Comparison of ENCODE assay signal across 32 cellular contexts in the genomic region with DNA sequence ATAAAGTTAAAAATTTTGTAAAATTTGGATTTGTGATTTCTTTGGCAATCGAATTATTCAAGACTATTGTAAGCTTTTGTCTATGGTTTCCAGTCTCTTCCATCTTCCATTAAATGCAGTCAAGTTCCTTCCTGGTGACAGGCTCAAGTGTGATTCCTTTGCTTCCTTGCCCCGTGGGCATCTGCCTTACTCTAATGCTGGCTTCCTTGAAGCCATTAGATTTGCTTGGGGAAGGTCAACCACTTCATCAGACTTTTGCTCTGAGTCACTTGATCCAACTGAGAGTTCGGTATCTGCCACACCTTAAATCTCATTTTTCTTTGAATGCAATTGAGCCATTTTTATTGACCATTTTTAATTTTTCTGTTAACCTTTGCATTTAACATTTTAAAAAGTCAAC.
"Had no signal": no experiment of that assay in that cellular context is flagged by ENCODE, and none has a peak within 500 bp of the region (broad histone marks: within the 10 kb centered on the region; RNA-seq: fewer than 3 reads in every experiment).

No MANE protein-coding gene starts in this region.

- H3K4me3 Mint-ChIP-seq: activated B cell treated with CpG ODN at 0.5 μM for 24 hours; activated CD8-positive, alpha-beta T cell treated with anti-CD3 and anti-CD28 coated beads for 36 hours; activated naive CD8-positive, alpha-beta T cell; activated T-cell treated with anti-CD3 and anti-CD28 coated beads, Interleukin-2, amount 50 U/mL, for 4 hours; activated T-helper 17 cell treated with anti-CD3 and anti-CD28 coated beads, Interleukin-2, amount 50 U/mL, for 72 hours; T-helper 2 cell treated with Interferon-gamma antibody and Interleukin-4, amounts not matched to agents 5 μg/mL and 100 μg/mL, for 36 hours had no signal

- H3K27me3 Mint-ChIP-seq: activated B cell treated with CpG ODN at 0.5 μM for 24 hours; activated CD8-positive, alpha-beta T cell treated with anti-CD3 and anti-CD28 coated beads for 36 hours; activated naive CD8-positive, alpha-beta T cell; activated T-helper 17 cell treated with anti-CD3 and anti-CD28 coated beads, Interleukin-2, amount 50 U/mL, for 72 hours had no signal

- ATAC-seq: activated CD4-positive, CD25-positive, alpha-beta regulatory T cell treated with anti-CD3 and anti-CD28 coated beads, Interleukin-2, amount 50 U/mL, for 24 hours; activated CD8-positive, alpha-beta T cell treated with anti-CD3 and anti-CD28 coated beads for 36 hours; activated T-cell treated with anti-CD3 and anti-CD28 coated beads, Interleukin-2, amount 50 U/mL, for 4 hours; activated T-helper 17 cell treated with anti-CD3 and anti-CD28 coated beads, Interleukin-2, amount 50 U/mL, for 72 hours; body of pancreas; esophagus mucosa had no signal

- H3K36me3 ChIP-seq: cardiac muscle cell, colonic mucosa, WERI-Rb-1 had no signal

- H3K4me1 ChIP-seq: body of pancreas, colonic mucosa had no signal

- H3K27me3 ChIP-seq: body of pancreas, cardiac muscle cell, colonic mucosa had no signal

- H3K9me3 ChIP-seq: body of pancreas, colonic mucosa had no signal

- H3K9me3 Mint-ChIP-seq: activated B cell treated with CpG ODN at 0.5 μM for 24 hours had no signal

- H3K27ac Mint-ChIP-seq: activated B cell treated with CpG ODN at 0.5 μM for 24 hours; activated CD8-positive, alpha-beta T cell treated with anti-CD3 and anti-CD28 coated beads for 36 hours; activated naive CD8-positive, alpha-beta T cell; activated T-helper 17 cell treated with anti-CD3 and anti-CD28 coated beads, Interleukin-2, amount 50 U/mL, for 72 hours; T-helper 2 cell treated with Interferon-gamma antibody and Interleukin-4, amounts not matched to agents 5 μg/mL and 100 μg/mL, for 36 hours had no signal

- H3K27ac ChIP-seq: body of pancreas, cardiac muscle cell, colonic mucosa, WERI-Rb-1 had no signal

- H3K36me3 Mint-ChIP-seq: activated naive CD8-positive, alpha-beta T cell had no signal

- H3K4me3 ChIP-seq: body of pancreas, cardiac muscle cell, colonic mucosa had no signal

- DNase-seq: activated B cell treated with CpG ODN at 0.5 μM for 24 hours; activated CD4-positive, alpha-beta T cell treated with anti-CD3 and anti-CD28 coated beads for 48 hours; activated CD4-positive, alpha-beta T cell treated with anti-CD3 and anti-CD28 coated beads, Interleukin-2, amount 50 U/mL, for 1 hour; activated CD4-positive, alpha-beta T cell treated with anti-CD3 and anti-CD28 coated beads, Interleukin-2, amount 50 U/mL, for 48 hours; activated CD8-positive, alpha-beta memory T cell treated with anti-CD3 and anti-CD28 coated beads for 24 hours; activated CD8-positive, alpha-beta T cell treated with anti-CD3 and anti-CD28 coated beads for 36 hours; activated effector memory CD4-positive, alpha-beta T cell treated with Interleukin-2 at 50 U/mL for 16 hours; activated gamma-delta T cell treated with Interleukin-2 at 50 U/mL for 16 hours; activated naive CD4-positive, alpha-beta T cell treated with anti-CD3 and anti-CD28 coated beads, Interleukin-2, amount 50 U/mL, for 16 hours; activated naive CD4-positive, alpha-beta T cell treated with Interleukin-2 at 50 U/mL for 16 hours; activated T-cell treated with anti-CD3 and anti-CD28 coated beads, Interleukin-2, amount 50 U/mL, for 4 hours; amniotic stem cell; aorta; body of pancreas; central memory CD4-positive, alpha-beta T cell; cerebellar nuclear complex; colonic mucosa; effector CD8-positive, alpha-beta T cell; foreskin fibroblast; head of caudate nucleus; hippocampal formation; T1000; WERI-Rb-1 had no signal

- FAIRE-seq: endometrium, endothelial cell of umbilical vein, frontal cortex had no signal

- H3K4me1 Mint-ChIP-seq: activated B cell treated with CpG ODN at 0.5 μM for 24 hours; activated T-helper 17 cell treated with anti-CD3 and anti-CD28 coated beads, Interleukin-2, amount 50 U/mL, for 72 hours had no signal
